In the genomic region with DNA sequence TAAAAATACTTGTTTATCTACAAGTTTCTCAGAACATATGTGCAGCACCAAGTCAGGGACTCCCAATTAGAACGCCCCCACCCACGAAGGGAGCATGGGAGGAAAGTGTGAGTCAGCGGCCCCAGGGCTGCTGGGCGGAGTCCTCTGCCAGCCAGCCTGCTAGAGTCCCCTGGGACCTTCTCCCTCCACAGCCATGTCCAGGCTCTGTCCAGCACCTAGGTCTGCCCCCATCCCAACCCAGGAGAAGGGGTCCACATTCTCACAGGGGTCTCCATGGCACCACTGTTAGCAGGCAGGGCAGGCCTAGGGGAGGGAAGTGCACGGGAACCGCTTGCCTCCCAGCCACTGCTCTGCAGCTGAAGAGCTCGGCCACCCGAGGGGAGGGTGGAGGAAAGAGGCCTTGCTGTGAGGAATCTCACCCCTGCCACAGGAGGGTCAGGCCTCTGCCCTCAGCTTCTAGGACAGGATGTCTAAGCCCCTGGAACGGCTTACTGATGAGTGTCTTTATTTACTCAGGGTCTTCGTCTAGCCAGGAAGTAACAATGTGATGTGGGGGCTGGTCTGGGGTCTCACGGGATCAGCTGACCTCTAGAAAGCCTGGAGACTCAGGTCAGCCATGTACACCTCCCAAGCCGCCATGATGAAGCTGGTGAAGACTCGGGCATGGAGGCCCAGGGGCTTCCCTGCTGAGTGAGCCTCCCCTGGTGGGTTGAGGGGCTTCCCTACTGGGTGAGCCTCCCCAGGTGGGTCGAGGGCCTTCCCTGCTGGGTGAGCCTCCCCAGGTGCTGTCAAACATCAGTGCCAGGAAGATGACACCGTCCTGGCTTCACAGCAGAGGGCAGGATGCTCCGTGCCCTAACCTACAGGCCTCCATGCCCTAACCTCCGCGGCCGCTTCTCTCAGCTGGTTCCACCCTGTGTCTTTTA, we compare ENCODE assay signal across 11 cellular contexts.
A peak's percentile ranks its signal among the peaks of the same experiment; 100 is the strongest.
DNase-seq lines count a peak whose midpoint lies in the region; ATAC-seq and TF ChIP-seq lines count a peak whose summit lies in the region.
"Had no signal": no experiment of that assay in that cellular context is flagged by ENCODE, and none has a peak within 500 bp of the region (broad histone marks: within the 10 kb centered on the region; RNA-seq: fewer than 3 reads in every experiment).

No MANE protein-coding gene starts in this region.

- WGBS in hepatocyte (ENCODE audit: low lambda C conversion rate, missing lambda C conversion rate) = 66% methylated on average over 19 of the region's 19 CpGs

- H3K27ac Mint-ChIP-seq in activated T-cell treated with anti-CD3 and anti-CD28 coated beads, Interleukin-2, amount 50 U/mL, for 24 hours = no peak overlapping the region
- H3K27ac Mint-ChIP-seq in CD8-positive, alpha-beta memory T cell = no peak overlapping the region

- ATAC-seq in GM21737 (IDR thresholded peaks at IDR 0.05; ENCODE audit: unreplicated experiment) = no peak
- ATAC-seq: upper lobe of right lung had no signal

- no peaks in the 10 kb centered on the region for H3K79me2 ChIP-seq in hepatocyte

- H3K9me3 ChIP-seq in hepatocyte (ENCODE audit: low read depth) = no peaks in the 10 kb centered on the region
- H3K9me3 ChIP-seq in CD8-positive, alpha-beta memory T cell (ENCODE audit: low read length) = no peaks in the 10 kb centered on the region
- H3K9me3 ChIP-seq: upper lobe of right lung had no signal

- peaks cover 34% of the 10 kb centered on the region for H3K27me3 Mint-ChIP-seq in activated T-cell treated with anti-CD3 and anti-CD28 coated beads, Interleukin-2, amount 50 U/mL, for 24 hours
- H3K27me3 Mint-ChIP-seq in CD8-positive, alpha-beta memory T cell = peaks cover 7 to 33% of the 10 kb centered on the region in 2 donors

- H3K4me3 ChIP-seq in hepatocyte = no peak overlapping the region
- no peak overlapping the region for H3K4me3 ChIP-seq in CD8-positive, alpha-beta memory T cell (ENCODE audit: low read length)
- H3K4me3 ChIP-seq: SK-N-MC, upper lobe of right lung had no signal

- H3K4me3 Mint-ChIP-seq in activated T-cell treated with anti-CD3 and anti-CD28 coated beads, Interleukin-2, amount 50 U/mL, for 24 hours = no peak overlapping the region
- no peak overlapping the region for H3K4me3 Mint-ChIP-seq in CD8-positive, alpha-beta memory T cell

- H3K4me2 ChIP-seq in hepatocyte = no peak overlapping the region

- CTCF ChIA-PET in CD8-positive, alpha-beta memory T cell (lab: Charles Lee) = no interaction called here

- H3K27me3 ChIP-seq in hepatocyte = peaks cover 26% of the 10 kb centered on the region
- H3K27me3 ChIP-seq in CD8-positive, alpha-beta memory T cell (ENCODE audit: insufficient read depth, low read length, poor library complexity, severe bottlenecking) = no peaks in the 10 kb centered on the region

- H3K36me3 ChIP-seq in hepatocyte (replicated peaks; ENCODE audit: insufficient read depth, low read depth) = no peaks in the 10 kb centered on the region
- H3K36me3 ChIP-seq in CD8-positive, alpha-beta memory T cell (ENCODE audit: insufficient read depth, low read length) = no peaks in the 10 kb centered on the region
- H3K36me3 ChIP-seq: upper lobe of right lung had no signal

- peak; percentile 14 to 27 for DNase-seq in activated CD4-positive, alpha-beta T cell treated with anti-CD3 and anti-CD28 coated beads for 4 hours
- no peak for DNase-seq in activated CD4-positive, alpha-beta T cell treated with anti-CD3 and anti-CD28 coated beads for 1 hour
- DNase-seq in activated T-cell treated with anti-CD3 and anti-CD28 coated beads, Interleukin-2, amount 50 U/mL, for 24 hours = peak; percentile 57
- DNase-seq in hepatocyte (ENCODE audit: low spot score) = peak; percentile 58
- peak; percentile 11 to 12 for DNase-seq in stimulated activated CD8-positive, alpha-beta memory T cell treated with anti-CD3 and anti-CD28 coated beads, Interleukin-7, amount 100 ng/mL, for 4 hours (ENCODE audit: low read depth in 2 of 2)
- no peak for DNase-seq in CD8-positive, alpha-beta memory T cell
- DNase-seq in 8988T = no peak
- DNase-seq: NCI-H1105, upper lobe of right lung had no signal

- no peaks in the 10 kb centered on the region for H3K4me1 ChIP-seq in hepatocyte (ENCODE audit: insufficient read depth)
- H3K4me1 ChIP-seq in CD8-positive, alpha-beta memory T cell (ENCODE audit: insufficient read depth, low read length) = no peaks in the 10 kb centered on the region
- H3K4me1 ChIP-seq: upper lobe of right lung had no signal

- H3K4me1 Mint-ChIP-seq in activated T-cell treated with anti-CD3 and anti-CD28 coated beads, Interleukin-2, amount 50 U/mL, for 24 hours (ENCODE audit: low read depth) = peaks cover 6% of the 10 kb centered on the region
- no peaks in the 10 kb centered on the region for H3K4me1 Mint-ChIP-seq in CD8-positive, alpha-beta memory T cell

- no peaks in the 10 kb centered on the region for H3K9me2 ChIP-seq in hepatocyte (replicated peaks; ENCODE audit: insufficient read depth)

- TF ChIP-seq CTCF in hepatocyte (IDR thresholded peaks at IDR 0.05; ENCODE audit: poor library complexity) = no peak

- H4K20me1 ChIP-seq in hepatocyte (ENCODE audit: insufficient read depth, poor library complexity, severe bottlenecking) = no peaks in the 10 kb centered on the region

- no peak overlapping the region for H2AFZ ChIP-seq in hepatocyte

- H3K36me3 Mint-ChIP-seq in activated T-cell treated with anti-CD3 and anti-CD28 coated beads, Interleukin-2, amount 50 U/mL, for 24 hours (ENCODE audit: low read depth) = no peaks in the 10 kb centered on the region
- no peaks in the 10 kb centered on the region for H3K36me3 Mint-ChIP-seq in CD8-positive, alpha-beta memory T cell

- POLR2A ChIA-PET in CD8-positive, alpha-beta memory T cell (lab: Charles Lee) = no interaction called here

- H3K27ac ChIP-seq in hepatocyte = no peak overlapping the region
- H3K27ac ChIP-seq in CD8-positive, alpha-beta memory T cell (ENCODE audit: low read depth, low read length) = no peak overlapping the region
- H3K27ac ChIP-seq: SK-N-MC, upper lobe of right lung had no signal

- no peaks in the 10 kb centered on the region for H3K9me3 Mint-ChIP-seq in activated T-cell treated with anti-CD3 and anti-CD28 coated beads, Interleukin-2, amount 50 U/mL, for 24 hours
- H3K9me3 Mint-ChIP-seq in CD8-positive, alpha-beta memory T cell = no peaks in the 10 kb centered on the region

Comparison
In these comparisons a context has a peak if more than half of its experiments do, and no peak if none do; other contexts are left out.
1. DNase-seq: peak in activated CD4-positive, alpha-beta T cell treated with anti-CD3 and anti-CD28 coated beads for 4 hours (2 of 2), activated T-cell treated with anti-CD3 and anti-CD28 coated beads, Interleukin-2, amount 50 U/mL, for 24 hours (single experiment), hepatocyte (single experiment) and stimulated activated CD8-positive, alpha-beta memory T cell treated with anti-CD3 and anti-CD28 coated beads, Interleukin-7, amount 100 ng/mL, for 4 hours (2 of 2); none in activated CD4-positive, alpha-beta T cell treated with anti-CD3 and anti-CD28 coated beads for 1 hour (single experiment), CD8-positive, alpha-beta memory T cell (0 of 5) and 8988T (single experiment).